1 cellular context compared by ENCODE assay signal in the genomic region with DNA sequence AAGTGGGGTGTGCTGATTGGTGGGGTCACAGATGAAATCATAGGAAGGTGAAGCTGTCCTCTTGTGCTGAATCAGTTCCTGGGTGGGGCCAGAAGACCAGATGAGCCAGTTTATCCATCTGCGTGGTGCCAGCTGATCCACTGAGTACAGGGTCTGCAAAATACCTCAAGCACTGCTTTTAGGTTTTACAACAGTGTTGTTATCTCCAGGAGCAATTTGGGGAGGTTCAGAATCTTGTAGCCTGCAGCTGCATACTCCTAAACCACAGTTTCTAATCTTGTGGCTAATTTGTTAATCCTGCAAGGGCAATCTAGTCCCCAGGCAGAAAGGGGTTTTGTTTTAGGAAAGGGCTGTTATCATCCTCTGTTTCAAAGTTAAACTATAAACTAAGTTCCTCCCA.
TF ChIP-seq lines count a peak whose summit lies in the region.

No MANE protein-coding gene starts in this region.

TF ChIP-seq in K562, 482 proteins besides CTCF, POLR2A, EP300 and RAD21 (continued from another document):
- peak; percentile 33 to 88; a peak in 2 of 4 replicates for TF ChIP-seq RCOR1 (IDR thresholded peaks at IDR 0.05; ENCODE audit: borderline replicate concordance in 1 of 2, low read depth in 2 of 2, low read length in 2 of 2)
- TF ChIP-seq TEAD4 (IDR thresholded peaks at IDR 0.05; ENCODE audit: low read length) = peak; percentile 93
- TF ChIP-seq TEAD4 (CRISPR knock-in tag; IDR thresholded peaks at IDR 0.05; ENCODE audit: borderline replicate concordance) = no peak
- peak; percentile 48; the same call in 1 of the 2 replicates for TF ChIP-seq DPF2 (IDR thresholded peaks at IDR 0.05)
- peak; percentile 25; the same call in 1 of the 2 replicates for TF ChIP-seq RUNX1 (IDR thresholded peaks at IDR 0.05; ENCODE audit: low read depth)
- 0 out of 2 replicates have a peak, but pooled peaks have one; percentile 58 for TF ChIP-seq ZNF584 (CRISPR knock-in tag; IDR thresholded peaks at IDR 0.05; ENCODE audit: low read depth)
- TF ChIP-seq SMARCA4 (IDR thresholded peaks at IDR 0.05) = peak; percentile 37; the same call in 1 of the 2 replicates
- TF ChIP-seq, protein P1, sequence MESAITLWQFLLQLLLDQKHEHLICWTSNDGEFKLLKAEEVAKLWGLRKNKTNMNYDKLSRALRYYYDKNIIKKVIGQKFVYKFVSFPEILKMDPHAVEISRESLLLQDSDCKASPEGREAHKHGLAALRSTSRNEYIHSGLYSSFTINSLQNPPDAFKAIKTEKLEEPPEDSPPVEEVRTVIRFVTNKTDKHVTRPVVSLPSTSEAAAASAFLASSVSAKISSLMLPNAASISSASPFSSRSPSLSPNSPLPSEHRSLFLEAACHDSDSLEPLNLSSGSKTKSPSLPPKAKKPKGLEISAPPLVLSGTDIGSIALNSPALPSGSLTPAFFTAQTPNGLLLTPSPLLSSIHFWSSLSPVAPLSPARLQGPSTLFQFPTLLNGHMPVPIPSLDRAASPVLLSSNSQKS (CRISPR knock-in tag; IDR thresholded peaks at IDR 0.05) = no peak
- TF ChIP-seq TRIM24 (IDR thresholded peaks at IDR 0.05) = peak in 1 of 2 experiments; percentile 22; a peak in 1 of 4 replicates
- TF ChIP-seq ZNF175 (CRISPR knock-in tag; IDR thresholded peaks at IDR 0.05; ENCODE audit: low read depth) = no peak
- TF ChIP-seq ESRRA (IDR thresholded peaks at IDR 0.05; ENCODE audit: borderline replicate concordance, low read depth) = peak; percentile 37; the same call in 1 of the 2 replicates
- no peak for TF ChIP-seq ZBTB7A (IDR thresholded peaks at IDR 0.05; ENCODE audit: borderline replicate concordance, control insufficient read depth, low read depth, low read length)
- TF ChIP-seq, protein P2, sequence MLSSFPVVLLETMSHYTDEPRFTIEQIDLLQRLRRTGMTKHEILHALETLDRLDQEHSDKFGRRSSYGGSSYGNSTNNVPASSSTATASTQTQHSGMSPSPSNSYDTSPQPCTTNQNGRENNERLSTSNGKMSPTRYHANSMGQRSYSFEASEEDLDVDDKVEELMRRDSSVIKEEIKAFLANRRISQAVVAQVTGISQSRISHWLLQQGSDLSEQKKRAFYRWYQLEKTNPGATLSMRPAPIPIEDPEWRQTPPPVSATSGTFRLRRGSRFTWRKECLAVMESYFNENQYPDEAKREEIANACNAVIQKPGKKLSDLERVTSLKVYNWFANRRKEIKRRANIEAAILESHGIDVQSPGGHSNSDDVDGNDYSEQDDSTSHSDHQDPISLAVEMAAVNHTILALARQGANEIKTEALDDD (IDR thresholded peaks at IDR 0.05) = peak; percentile 92
- TF ChIP-seq CBFA2T2 (conservative IDR thresholded peaks at IDR 0.05) = peak; percentile 86
- peak; percentile 84 for TF ChIP-seq TAL1 (IDR thresholded peaks at IDR 0.05)
- TF ChIP-seq SOX6 (IDR thresholded peaks at IDR 0.05) = peak; percentile 78
- TF ChIP-seq, protein P3, sequence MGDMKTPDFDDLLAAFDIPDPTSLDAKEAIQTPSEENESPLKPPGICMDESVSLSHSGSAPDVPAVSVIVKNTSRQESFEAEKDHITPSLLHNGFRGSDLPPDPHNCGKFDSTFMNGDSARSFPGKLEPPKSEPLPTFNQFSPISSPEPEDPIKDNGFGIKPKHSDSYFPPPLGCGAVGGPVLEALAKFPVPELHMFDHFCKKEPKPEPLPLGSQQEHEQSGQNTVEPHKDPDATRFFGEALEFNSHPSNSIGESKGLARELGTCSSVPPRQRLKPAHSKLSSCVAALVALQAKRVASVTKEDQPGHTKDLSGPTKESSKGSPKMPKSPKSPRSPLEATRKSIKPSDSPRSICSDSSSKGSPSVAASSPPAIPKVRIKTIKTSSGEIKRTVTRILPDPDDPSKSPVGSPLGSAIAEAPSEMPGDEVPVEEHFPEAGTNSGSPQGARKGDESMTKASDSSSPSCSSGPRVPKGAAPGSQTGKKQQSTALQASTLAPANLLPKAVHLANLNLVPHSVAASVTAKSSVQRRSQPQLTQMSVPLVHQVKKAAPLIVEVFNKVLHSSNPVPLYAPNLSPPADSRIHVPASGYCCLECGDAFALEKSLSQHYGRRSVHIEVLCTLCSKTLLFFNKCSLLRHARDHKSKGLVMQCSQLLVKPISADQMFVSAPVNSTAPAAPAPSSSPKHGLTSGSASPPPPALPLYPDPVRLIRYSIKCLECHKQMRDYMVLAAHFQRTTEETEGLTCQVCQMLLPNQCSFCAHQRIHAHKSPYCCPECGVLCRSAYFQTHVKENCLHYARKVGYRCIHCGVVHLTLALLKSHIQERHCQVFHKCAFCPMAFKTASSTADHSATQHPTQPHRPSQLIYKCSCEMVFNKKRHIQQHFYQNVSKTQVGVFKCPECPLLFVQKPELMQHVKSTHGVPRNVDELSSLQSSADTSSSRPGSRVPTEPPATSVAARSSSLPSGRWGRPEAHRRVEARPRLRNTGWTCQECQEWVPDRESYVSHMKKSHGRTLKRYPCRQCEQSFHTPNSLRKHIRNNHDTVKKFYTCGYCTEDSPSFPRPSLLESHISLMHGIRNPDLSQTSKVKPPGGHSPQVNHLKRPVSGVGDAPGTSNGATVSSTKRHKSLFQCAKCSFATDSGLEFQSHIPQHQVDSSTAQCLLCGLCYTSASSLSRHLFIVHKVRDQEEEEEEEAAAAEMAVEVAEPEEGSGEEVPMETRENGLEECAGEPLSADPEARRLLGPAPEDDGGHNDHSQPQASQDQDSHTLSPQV (IDR thresholded peaks at IDR 0.05) = no peak
- TF ChIP-seq RNF2 (IDR thresholded peaks at IDR 0.05) = peak; percentile 62; the same call in 1 of the 2 replicates
- TF ChIP-seq ZNF766 (CRISPR knock-in tag; conservative IDR thresholded peaks at IDR 0.05) = peak; percentile 76
- TF ChIP-seq ELF4 (CRISPR knock-in tag; IDR thresholded peaks at IDR 0.05) = no peak
- peak; percentile 74 for TF ChIP-seq PML (IDR thresholded peaks at IDR 0.05; ENCODE audit: low read length)
- peak; percentile 64 for TF ChIP-seq GATA2 (CRISPR knock-in tag; IDR thresholded peaks at IDR 0.05)
- TF ChIP-seq, protein P4, sequence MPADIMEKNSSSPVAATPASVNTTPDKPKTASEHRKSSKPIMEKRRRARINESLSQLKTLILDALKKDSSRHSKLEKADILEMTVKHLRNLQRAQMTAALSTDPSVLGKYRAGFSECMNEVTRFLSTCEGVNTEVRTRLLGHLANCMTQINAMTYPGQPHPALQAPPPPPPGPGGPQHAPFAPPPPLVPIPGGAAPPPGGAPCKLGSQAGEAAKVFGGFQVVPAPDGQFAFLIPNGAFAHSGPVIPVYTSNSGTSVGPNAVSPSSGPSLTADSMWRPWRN (IDR thresholded peaks at IDR 0.05; ENCODE audit: low read depth) = 0 out of 2 replicates have a peak, but pooled peaks have one; percentile 43
- TF ChIP-seq SIX5 (IDR thresholded peaks at IDR 0.05; ENCODE audit: borderline replicate concordance in 1 of 2, insufficient read depth in 1 of 2, low read depth in 1 of 2, low read length in 2 of 2) = no peak
- no peak for TF ChIP-seq PHB (CRISPR knock-in tag; IDR thresholded peaks at IDR 0.05)
- TF ChIP-seq POLR2AphosphoS5 (IDR thresholded peaks at IDR 0.05; ENCODE audit: control insufficient read depth, insufficient read depth, low read depth, low read length) = peak; percentile 75; the same call in 1 of the 2 replicates
- TF ChIP-seq, protein P5, sequence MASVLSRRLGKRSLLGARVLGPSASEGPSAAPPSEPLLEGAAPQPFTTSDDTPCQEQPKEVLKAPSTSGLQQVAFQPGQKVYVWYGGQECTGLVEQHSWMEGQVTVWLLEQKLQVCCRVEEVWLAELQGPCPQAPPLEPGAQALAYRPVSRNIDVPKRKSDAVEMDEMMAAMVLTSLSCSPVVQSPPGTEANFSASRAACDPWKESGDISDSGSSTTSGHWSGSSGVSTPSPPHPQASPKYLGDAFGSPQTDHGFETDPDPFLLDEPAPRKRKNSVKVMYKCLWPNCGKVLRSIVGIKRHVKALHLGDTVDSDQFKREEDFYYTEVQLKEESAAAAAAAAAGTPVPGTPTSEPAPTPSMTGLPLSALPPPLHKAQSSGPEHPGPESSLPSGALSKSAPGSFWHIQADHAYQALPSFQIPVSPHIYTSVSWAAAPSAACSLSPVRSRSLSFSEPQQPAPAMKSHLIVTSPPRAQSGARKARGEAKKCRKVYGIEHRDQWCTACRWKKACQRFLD (CRISPR knock-in tag; IDR thresholded peaks at IDR 0.05) = peak; percentile 78; the same call in 1 of the 2 replicates
- TF ChIP-seq, protein P6, sequence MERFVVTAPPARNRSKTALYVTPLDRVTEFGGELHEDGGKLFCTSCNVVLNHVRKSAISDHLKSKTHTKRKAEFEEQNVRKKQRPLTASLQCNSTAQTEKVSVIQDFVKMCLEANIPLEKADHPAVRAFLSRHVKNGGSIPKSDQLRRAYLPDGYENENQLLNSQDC (CRISPR knock-in tag; IDR thresholded peaks at IDR 0.05) = no peak
- TF ChIP-seq PTRF (tag; IDR thresholded peaks at IDR 0.05) = no peak
- no peak for TF ChIP-seq NCOA2 (IDR thresholded peaks at IDR 0.05; ENCODE audit: partially characterized antibody in 2 of 2)
- no peak for TF ChIP-seq ILF3 (IDR thresholded peaks at IDR 0.05; ENCODE audit: borderline replicate concordance)
- TF ChIP-seq ZNF3 (CRISPR knock-in tag; IDR thresholded peaks at IDR 0.05) = no peak
- no peak for TF ChIP-seq SMAD3 (CRISPR knock-in tag; conservative IDR thresholded peaks at IDR 0.05)
- peak; percentile 75 for TF ChIP-seq NCOR1 (IDR thresholded peaks at IDR 0.05)
- peak; percentile 52 for TF ChIP-seq NFIC (IDR thresholded peaks at IDR 0.05)
- TF ChIP-seq HDAC2 (IDR thresholded peaks at IDR 0.05) = 0 out of 2 replicates have a peak, but pooled peaks have one; percentile 56
- no peak for TF ChIP-seq SMARCC2 (IDR thresholded peaks at IDR 0.05; ENCODE audit: low read depth)
- no peak for TF ChIP-seq ADNP (tag; IDR thresholded peaks at IDR 0.05)
- peak; percentile 77; the same call in 1 of the 2 replicates for TF ChIP-seq BCL6 (CRISPR knock-in tag; IDR thresholded peaks at IDR 0.05)
- peak; percentile 24; the same call in 1 of the 2 replicates for TF ChIP-seq CTBP1 (IDR thresholded peaks at IDR 0.05; ENCODE audit: borderline replicate concordance)
- peak; percentile 87 to 90 for TF ChIP-seq KDM1A (IDR thresholded peaks at IDR 0.05)
- no peak for TF ChIP-seq CSDE1 (IDR thresholded peaks at IDR 0.05)
- TF ChIP-seq, protein P7, sequence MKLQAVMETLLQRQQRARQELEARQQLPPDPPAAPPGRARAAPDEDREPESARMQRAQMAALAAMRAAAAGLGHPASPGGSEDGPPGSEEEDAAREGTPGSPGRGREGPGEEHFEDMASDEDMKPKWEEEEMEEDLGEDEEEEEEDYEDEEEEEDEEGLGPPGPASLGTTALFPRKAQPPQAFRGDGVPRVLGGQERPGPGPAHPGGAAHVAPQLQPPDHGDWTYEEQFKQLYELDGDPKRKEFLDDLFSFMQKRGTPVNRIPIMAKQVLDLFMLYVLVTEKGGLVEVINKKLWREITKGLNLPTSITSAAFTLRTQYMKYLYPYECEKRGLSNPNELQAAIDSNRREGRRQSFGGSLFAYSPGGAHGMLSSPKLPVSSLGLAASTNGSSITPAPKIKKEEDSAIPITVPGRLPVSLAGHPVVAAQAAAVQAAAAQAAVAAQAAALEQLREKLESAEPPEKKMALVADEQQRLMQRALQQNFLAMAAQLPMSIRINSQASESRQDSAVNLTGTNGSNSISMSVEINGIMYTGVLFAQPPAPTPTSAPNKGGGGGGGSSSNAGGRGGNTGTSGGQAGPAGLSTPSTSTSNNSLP (IDR thresholded peaks at IDR 0.05; ENCODE audit: borderline replicate concordance, low read depth, low read length) = no peak
- TF ChIP-seq KLF16 (IDR thresholded peaks at IDR 0.05) = peak; percentile 88
- TF ChIP-seq FOS (IDR thresholded peaks at IDR 0.05; ENCODE audit: extremely low read depth, insufficient read length) = no peak
